11 cellular contexts compared by ENCODE assay signal in genomic region chr11:119730347-119730613, GRCh38. TPM values are rescaled to one million over a fixed set of nuclear protein-coding genes. Genes with fewer than 3 reads are reported as not detected.
DNase-seq lines count a peak whose midpoint lies in the region; ATAC-seq and TF ChIP-seq lines count a peak whose summit lies in the region.
"Had no signal": no experiment of that assay in that cellular context is flagged by ENCODE, and none has a peak within 500 bp of the region (broad histone marks: within the 10 kb centered on the region; RNA-seq: fewer than 3 reads in every experiment).

No MANE protein-coding gene starts in this region.

- DNase-seq in left ventricle myocardium inferior (no peak), cardiac septum (ENCODE audit: low spot score) (no peak), choroid plexus epithelial cell (ENCODE audit: low read depth) (no peak), upper lobe of right lung (no peak), amniotic stem cell (lab: John Stamatoyannopoulos, UW) (no peak), mesenteric fat pad (ENCODE audit: low spot score) (no peak), activated gamma-delta T cell treated with Interleukin-2 at 50 U/mL for 16 hours (no peak)
- DNase-seq: COR-L47; stimulated activated naive CD4-positive, alpha-beta T cell treated with Interleukin-2 at 50 U/mL for 16 hours had no signal

- ATAC-seq in upper lobe of right lung: no peak

- TF ChIP-seq CTCF in left ventricle myocardium inferior (IDR thresholded peaks at IDR 0.05; ENCODE audit: borderline replicate concordance) (no peak), choroid plexus epithelial cell (conservative IDR thresholded peaks at IDR 0.05; ENCODE audit: low read depth, low read length) (no peak), upper lobe of right lung (IDR thresholded peaks at IDR 0.05) (no peak)

- H3K9me3 ChIP-seq in left ventricle myocardium inferior (replicated peaks) (no peaks in the 10 kb centered on the region), muscle layer of colon (ENCODE audit: low read length) (no peaks in the 10 kb centered on the region), upper lobe of right lung (no peaks in the 10 kb centered on the region)

- H3K4me3 ChIP-seq in left ventricle myocardium inferior (peak overlapping the region; percentile 89), choroid plexus epithelial cell (ENCODE audit: low read depth, low read length) (peak overlapping the region; percentile 63), muscle layer of colon (ENCODE audit: low read depth in 1 of 2, low read length in 2 of 2) (peak overlapping the region in 1 of 2 donors; percentile 80), upper lobe of right lung (peak overlapping the region; percentile 83)
- H3K4me3 ChIP-seq: lung had no signal

- H3K4me1 ChIP-seq in left ventricle myocardium inferior (peaks cover 40% of the 10 kb centered on the region), muscle layer of colon (ENCODE audit: insufficient read depth, low read length) (peaks cover 20% of the 10 kb centered on the region), upper lobe of right lung (peaks cover 25% of the 10 kb centered on the region)

- H3K9ac ChIP-seq in muscle layer of colon (ENCODE audit: low read length): peak overlapping the region; percentile 11

- H3K36me3 ChIP-seq in left ventricle myocardium inferior: no peaks in the 10 kb centered on the region
- no peaks in the 10 kb centered on the region for H3K36me3 ChIP-seq in muscle layer of colon (ENCODE audit: insufficient read depth, low read length)
- H3K36me3 ChIP-seq in upper lobe of right lung: no peaks in the 10 kb centered on the region

- intact Hi-C loops in left ventricle myocardium inferior (cut with micrococcal nuclease) (loop anchor here (5.0 kb wide), 1 partner anchor 63 kb away; no protein-coding TSS in a partner anchor), cardiac septum (cut with DNase I) (no loop called here), upper lobe of right lung (cut with DNase I) (no loop called here)

- H3K27me3 ChIP-seq in left ventricle myocardium inferior (ENCODE audit: low read depth) (no peaks in the 10 kb centered on the region), muscle layer of colon (ENCODE audit: control insufficient read depth in 1 of 2, insufficient read depth in 2 of 2, low read length in 2 of 2) (no peaks in the 10 kb centered on the region), upper lobe of right lung (no peaks in the 10 kb centered on the region)

- H3K27ac ChIP-seq in left ventricle myocardium inferior (replicated peaks) (peak overlapping the region; percentile 90), muscle layer of colon (ENCODE audit: low read depth, low read length) (no peak overlapping the region), upper lobe of right lung (peak overlapping the region; percentile 17)

RNA-seq across cellular contexts. Expression of gene NECTIN1, which starts 1.3 kb away (rescaled TPM):
- 22.9 TPM for total RNA-seq in left ventricle myocardium inferior
- total RNA-seq in cardiac septum: 10.4 TPM
- 10.4 TPM for total RNA-seq in upper lobe of right lung
- 11.2 TPM for total RNA-seq in mesenteric fat pad
